8 cellular contexts compared by ENCODE assay signal in the genomic region with DNA sequence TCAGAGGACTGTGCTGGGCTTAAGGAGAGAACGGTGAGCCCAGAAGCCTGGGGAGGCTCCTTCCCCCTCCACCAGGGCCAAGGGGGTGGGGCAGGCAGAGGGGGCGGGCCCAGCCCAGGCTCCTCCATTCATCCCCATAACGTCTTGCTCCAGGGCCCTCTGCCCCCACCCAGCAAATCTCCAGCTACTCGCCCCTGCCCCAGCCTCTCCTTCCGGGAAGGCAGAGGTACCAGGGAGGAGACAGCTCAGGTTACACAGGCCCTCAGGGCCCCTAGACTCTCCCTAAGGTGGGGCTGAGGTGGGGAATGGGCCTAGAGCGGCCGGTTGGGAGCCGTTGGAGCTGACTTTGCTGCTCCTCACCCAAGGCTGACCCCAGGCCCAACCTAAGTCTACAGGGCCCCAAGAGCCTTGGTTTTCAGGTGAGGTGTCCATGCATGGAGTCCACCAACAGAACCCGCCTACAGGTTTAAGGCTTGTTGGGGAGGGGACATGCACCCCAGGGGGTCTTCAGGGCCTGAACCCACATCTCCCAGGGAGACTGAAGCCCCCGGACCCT. TPM values are rescaled to one million over a fixed set of nuclear protein-coding genes. Genes with fewer than 3 reads are reported as not detected.
DNase-seq lines count a peak whose midpoint lies in the region; FAIRE-seq and TF ChIP-seq lines count a peak whose summit lies in the region.

No MANE protein-coding gene starts in this region.

- FAIRE-seq in astrocyte (lab: Jason Lieb, UNC), result no peak

- 15 to 36% methylated on average over 4 to 10 of the region's 10 CpGs for WGBS in testis, 2 donors

- peak overlapping the region; percentile 79 for H3K4me2 ChIP-seq in astrocyte (ENCODE audit: low read length)

- no peak overlapping the region for H3K27ac Mint-ChIP-seq in astrocyte (ENCODE audit: unreplicated experiment)

- no peaks in the 10 kb centered on the region for H3K36me3 ChIP-seq in astrocyte (ENCODE audit: insufficient read depth, low read length)
- H3K36me3 ChIP-seq in testis (ENCODE audit: low read depth, missing control alignments), result no peaks in the 10 kb centered on the region

- peak overlapping the region; percentile 79 for H3K4me3 Mint-ChIP-seq in astrocyte (ENCODE audit: unreplicated experiment)

- H3K27me3 ChIP-seq in astrocyte (ENCODE audit: insufficient read depth, low read length) (no peaks in the 10 kb centered on the region), testis (no peaks in the 10 kb centered on the region)

- H3K4me1 ChIP-seq in astrocyte (ENCODE audit: insufficient read depth, low read length) (peaks cover 59% of the 10 kb centered on the region), testis (peaks cover 61% of the 10 kb centered on the region)

- H3K9me3 ChIP-seq in astrocyte (ENCODE audit: insufficient read depth, low read depth, low read length) (no peaks in the 10 kb centered on the region), testis (no peaks in the 10 kb centered on the region)

- H3K27ac ChIP-seq in astrocyte (ENCODE audit: low read depth, low read length) (no peak overlapping the region), testis (peak overlapping the region; percentile 80)

- no peaks in the 10 kb centered on the region for H3K9me3 Mint-ChIP-seq in astrocyte (ENCODE audit: unreplicated experiment)

- DNase-seq in NCI-H345 (lab: John Stamatoyannopoulos, UW), result peak; percentile 58
- no peak for DNase-seq in NCI-H345 treated with DMSO at 0.1 percent for 48 hours (lab: John Stamatoyannopoulos, UW; ENCODE audit: unreplicated experiment)
- DNase-seq in astrocyte (ENCODE audit: low read depth), result no peak
- DNase-seq in iPS-NIHi7 (ENCODE audit: extremely low spot score), result peak; percentile 68
- no peak for DNase-seq in testis
- DNase-seq in SHP77 treated with DMSO at 0.1 percent for 48 hours (lab: John Stamatoyannopoulos, UW), result no peak
- DNase-seq in NK-92 (lab: John Stamatoyannopoulos, UW; ENCODE audit: unreplicated experiment), result no peak
- DNase-seq in stimulated activated CD4-positive, alpha-beta T cell treated with anti-CD3 and anti-CD28 coated beads, Interleukin-12 subunit alpha, Interleukin-12 subunit beta, amount 100 ng/mL, for 4 hours, result no peak

- no peak overlapping the region for H2AFZ ChIP-seq in astrocyte (ENCODE audit: low read depth, low read length)

- H3K4me3 ChIP-seq in astrocyte (ENCODE audit: insufficient read depth, low read depth, low read length) (peak overlapping the region; percentile 59), testis (peak overlapping the region; percentile 58 to 84)

- peaks cover 22% of the 10 kb centered on the region for H3K4me1 Mint-ChIP-seq in astrocyte (ENCODE audit: low read depth, unreplicated experiment)

- TF ChIP-seq CTCF in astrocyte (IDR thresholded peaks at IDR 0.05; ENCODE audit: insufficient read depth, low read depth, low read length), result no peak
- no peak for TF ChIP-seq CTCF in testis (IDR thresholded peaks at IDR 0.05)

- intact Hi-C loops in testis (cut with DNase I; ENCODE audit: low total_unique reads), result no loop called here

- peak overlapping the region; percentile 71 for H3K9ac ChIP-seq in astrocyte (ENCODE audit: low read length)

- peaks cover 53% of the 10 kb centered on the region for H4K20me1 ChIP-seq in astrocyte (ENCODE audit: insufficient read depth, low read length)

- peaks cover 14% of the 10 kb centered on the region for H3K79me2 ChIP-seq in astrocyte (ENCODE audit: insufficient read depth, low read length)

- H3K27me3 Mint-ChIP-seq in astrocyte (ENCODE audit: low read depth, unreplicated experiment), result no peaks in the 10 kb centered on the region

- H3K36me3 Mint-ChIP-seq in astrocyte (ENCODE audit: low read depth, unreplicated experiment), result no peaks in the 10 kb centered on the region

- TF ChIP-seq POLR2A in testis (IDR thresholded peaks at IDR 0.05), result no peak

RNA-seq across cellular contexts. Expression of a gene that starts 1.2 kb away (rescaled TPM):
- total RNA-seq in astrocyte (285 and 350 TPM in 2 replicates), testis (100 to 1,000 TPM; 121 to 144 TPM)
- polyA plus RNA-seq in testis (ENCODE audit: insufficient read depth, low read depth, low replicate concordance), result 33.2 TPM

RNA-seq across cellular contexts. Expression of a gene that starts 21.0 kb away (rescaled TPM):
- 1,126 and 1,251 TPM in 2 replicates for total RNA-seq in astrocyte
- 1,000 to 10,000 TPM in 1 of 2 donors, 100 to 1,000 TPM in 1; 548 to 1,387 TPM for total RNA-seq in testis
- 1,052 TPM for polyA plus RNA-seq in testis (ENCODE audit: insufficient read depth, low read depth, low replicate concordance)

RNA-seq across cellular contexts. Expression of a gene that starts 41.2 kb away (rescaled TPM):
- total RNA-seq in astrocyte (4.4 and 5.4 TPM in 2 replicates), testis (10 to 100 TPM; 51.0 to 58.6 TPM)
- 83.0 TPM for polyA plus RNA-seq in testis (ENCODE audit: insufficient read depth, low read depth, low replicate concordance)

Comparison
In these comparisons a context has a peak if more than half of its experiments do, and no peak if none do; other contexts are left out.
1. DNase-seq: peak in NCI-H345 (single experiment) and iPS-NIHi7 (single experiment); none in NCI-H345 treated with DMSO at 0.1 percent for 48 hours (single experiment), astrocyte (single experiment), testis (single experiment), SHP77 treated with DMSO at 0.1 percent for 48 hours (single experiment), NK-92 (single experiment) and stimulated activated CD4-positive, alpha-beta T cell treated with anti-CD3 and anti-CD28 coated beads, Interleukin-12 subunit alpha, Interleukin-12 subunit beta, amount 100 ng/mL, for 4 hours (single experiment).